In the genomic region with DNA sequence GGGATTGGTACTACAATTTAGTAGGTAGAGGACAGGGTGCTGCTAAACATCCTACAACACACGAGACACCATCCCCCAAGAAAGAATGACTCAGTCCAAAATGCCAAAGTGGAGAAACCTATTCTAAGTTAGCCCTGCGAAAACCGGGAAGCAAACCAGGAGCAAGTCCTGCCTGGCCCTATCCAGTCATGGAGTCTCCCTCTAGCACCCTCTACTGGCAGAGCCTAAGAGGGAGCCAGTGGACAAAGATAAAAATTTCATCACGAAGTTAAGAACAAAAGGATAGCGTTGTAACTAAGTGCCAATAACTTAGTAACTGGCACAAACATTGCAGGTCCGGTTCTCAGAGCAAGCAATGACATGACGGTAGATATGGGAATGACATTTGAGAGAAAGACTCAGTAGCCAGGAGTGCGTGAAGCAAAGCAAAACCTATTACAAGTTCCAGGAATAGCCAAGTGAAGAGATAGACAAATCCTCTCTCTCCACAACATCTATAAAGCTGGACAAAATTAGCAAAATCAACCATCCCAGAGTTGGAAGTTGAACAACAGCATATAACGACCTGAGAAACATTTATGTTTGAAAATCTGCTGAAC, we compare ENCODE assay signal across 8 cellular contexts.
DNase-seq lines count a peak whose midpoint lies in the region; ATAC-seq and TF ChIP-seq lines count a peak whose summit lies in the region.

No MANE protein-coding gene starts in this region.

- no peaks in the 10 kb centered on the region for H3K4me1 Mint-ChIP-seq in activated CD8-positive, alpha-beta T cell treated with anti-CD3 and anti-CD28 coated beads, Interleukin-2, amount 10 ng/mL, durations not matched to agents 7 days and 5 days (ENCODE audit: low read depth)

- H3K9me3 Mint-ChIP-seq in activated CD8-positive, alpha-beta T cell treated with anti-CD3 and anti-CD28 coated beads, Interleukin-2, amount 10 ng/mL, durations not matched to agents 7 days and 5 days (ENCODE audit: insufficient read depth) = no peaks in the 10 kb centered on the region

- TF ChIP-seq CTCF in GM20000 (IDR thresholded peaks at IDR 0.05; ENCODE audit: extremely low read depth, missing control alignments) = peak; percentile 80
- peak; percentile 67 to 90 (median 86) for TF ChIP-seq CTCF in heart right ventricle (IDR thresholded peaks at IDR 0.05)

- POLR2A ChIA-PET in activated CD8-positive, alpha-beta T cell treated with anti-CD3 and anti-CD28 coated beads, Interleukin-2, amount 10 ng/mL, durations not matched to agents 7 days and 5 days (lab: Charles Lee) = no interaction called here

- H3K27ac Mint-ChIP-seq in activated CD8-positive, alpha-beta T cell treated with anti-CD3 and anti-CD28 coated beads, Interleukin-2, amount 10 ng/mL, durations not matched to agents 7 days and 5 days = no peak overlapping the region

- 10 to 11% methylated on average over 9 of the region's 9 CpGs for WGBS in heart right ventricle, 2 donors

- no peaks in the 10 kb centered on the region for H3K36me3 ChIP-seq in heart right ventricle

- peaks cover 0 to 9% (median 0%) of the 10 kb centered on the region in 9 donors for H3K4me1 ChIP-seq in heart right ventricle

- H3K27me3 ChIP-seq in heart right ventricle = no peaks in the 10 kb centered on the region

- peaks cover 0 to 10% (median 0%) of the 10 kb centered on the region in 11 donors for H3K9me3 ChIP-seq in heart right ventricle

- H3K4me3 ChIP-seq in heart right ventricle = no peak overlapping the region

- H3K27me3 Mint-ChIP-seq in activated CD8-positive, alpha-beta T cell treated with anti-CD3 and anti-CD28 coated beads, Interleukin-2, amount 10 ng/mL, durations not matched to agents 7 days and 5 days (ENCODE audit: low read depth) = no peaks in the 10 kb centered on the region

- CTCF ChIA-PET in activated CD8-positive, alpha-beta T cell treated with anti-CD3 and anti-CD28 coated beads, Interleukin-2, amount 10 ng/mL, durations not matched to agents 7 days and 5 days (lab: Charles Lee) = interaction anchor here (0.7 kb wide), 1 partner anchor 1606 kb away, joined by 3 read pairs; no protein-coding TSS in a partner anchor

- no peaks in the 10 kb centered on the region for H3K36me3 Mint-ChIP-seq in activated CD8-positive, alpha-beta T cell treated with anti-CD3 and anti-CD28 coated beads, Interleukin-2, amount 10 ng/mL, durations not matched to agents 7 days and 5 days (ENCODE audit: low read depth)

- DNase-seq in C1 segment of cervical spinal cord (lab: John Stamatoyannopoulos, UW) (peak in 10 of 14 donors; percentile 1 to 35 (median 8)), GM20000 (ENCODE audit: low spot score) (no peak), NCI-H2107 treated with DMSO at 0.1 percent for 48 hours (lab: John Stamatoyannopoulos, UW; ENCODE audit: unreplicated experiment) (peak; percentile 63), heart right ventricle (peak; percentile 16 to 73), pulmonary artery endothelial cell (ENCODE audit: low read depth, low spot score) (peak; percentile 10)
- DNase-seq in activated CD8-positive, alpha-beta T cell treated with anti-CD3 and anti-CD28 coated beads, Interleukin-2, amount 10 ng/mL, durations not matched to agents 7 days and 5 days = peak; percentile 25

- peak overlapping the region in 3 of 10 donors; percentile 36 to 52 (median 49) for H3K27ac ChIP-seq in heart right ventricle

- no peak for ATAC-seq in activated CD8-positive, alpha-beta T cell treated with anti-CD3 and anti-CD28 coated beads, Interleukin-2, amount 10 ng/mL, durations not matched to agents 7 days and 5 days
- ATAC-seq in heart right ventricle (peak; percentile 76 to 95 (median 92)), HG02885 (IDR thresholded peaks at IDR 0.05; ENCODE audit: poor library complexity, unreplicated experiment) (no peak), HG02571 (IDR thresholded peaks at IDR 0.05; ENCODE audit: unreplicated experiment) (no peak)

- intact Hi-C loops in heart right ventricle (cut with DNase I) = loop anchor here in 5 of 10 donors (5.0 to 10.0 kb wide), 2 partner anchors 1328 to 1331 kb away; no protein-coding TSS in a partner anchor

- H3K4me3 Mint-ChIP-seq in activated CD8-positive, alpha-beta T cell treated with anti-CD3 and anti-CD28 coated beads, Interleukin-2, amount 10 ng/mL, durations not matched to agents 7 days and 5 days = no peak overlapping the region

Comparison
In these comparisons a context has a peak if more than half of its experiments do, and no peak if none do; other contexts are left out.
1. ATAC-seq: peak in heart right ventricle (8 of 8); none in activated CD8-positive, alpha-beta T cell treated with anti-CD3 and anti-CD28 coated beads, Interleukin-2, amount 10 ng/mL, durations not matched to agents 7 days and 5 days (single experiment), HG02885 (single experiment) and HG02571 (single experiment).